Comparison of ENCODE assay signal across 11 cellular contexts in genomic region chr13:100658363-100658762, GRCh38. TPM values are rescaled to one million over a fixed set of nuclear protein-coding genes. Genes with fewer than 3 reads are reported as not detected.
DNase-seq lines count a peak whose midpoint lies in the region; ATAC-seq and TF ChIP-seq lines count a peak whose summit lies in the region.
"Had no signal": no experiment of that assay in that cellular context is flagged by ENCODE, and none has a peak within 500 bp of the region (broad histone marks: within the 10 kb centered on the region; RNA-seq: fewer than 3 reads in every experiment).

No MANE protein-coding gene starts in this region.

- H4K8ac ChIP-seq in H9 (replicated peaks; ENCODE audit: insufficient read length, low read depth, low read length): no peak overlapping the region

- no peak overlapping the region for H3K4me3 ChIP-seq in naive thymus-derived CD4-positive, alpha-beta T cell (ENCODE audit: low read length)
- H3K4me3 ChIP-seq: left lung had no signal

- H3K36me3 Mint-ChIP-seq in H9 (ENCODE audit: insufficient read depth in 1 of 3, low read depth in 3 of 3): peaks cover 30 to 76% (median 66%) of the 10 kb centered on the region in 3 experiments
- H3K36me3 Mint-ChIP-seq in naive thymus-derived CD4-positive, alpha-beta T cell: peaks cover 19 to 56% (median 42%) of the 10 kb centered on the region in 5 donors

- H3K9ac ChIP-seq in H9 (ENCODE audit: extremely low read depth, insufficient read length, low read length): no peak overlapping the region
- H3K9ac ChIP-seq: KMS-11 had no signal

- no peaks in the 10 kb centered on the region for H3K23me2 ChIP-seq in H9 (ENCODE audit: insufficient read length, low read depth, low read length, poor library complexity, severe bottlenecking)

- POLR2A ChIA-PET in naive thymus-derived CD4-positive, alpha-beta T cell (lab: Charles Lee): no interaction called here

- DNase-seq in H9 (no peak), KBM-7 (peak; percentile 71), pons (ENCODE audit: low spot score) (no peak), DMS114 treated with DMSO at 0.1 percent for 48 hours (lab: John Stamatoyannopoulos, UW; ENCODE audit: unreplicated experiment) (no peak), NCI-H1436 treated with DMSO at 0.1 percent for 48 hours (lab: John Stamatoyannopoulos, UW) (no peak)
- no peak for DNase-seq in naive thymus-derived CD4-positive, alpha-beta T cell
- DNase-seq: effector CD4-positive, alpha-beta T cell; left lung; RPMI8226 had no signal

- H3K79me2 ChIP-seq in H9 (ENCODE audit: insufficient read depth, low read length): no peaks in the 10 kb centered on the region

- H3K18ac ChIP-seq in H9 (ENCODE audit: insufficient read length, low read depth, low read length): no peak overlapping the region

- H3K4me3 Mint-ChIP-seq in H9: no peak overlapping the region
- H3K4me3 Mint-ChIP-seq in naive thymus-derived CD4-positive, alpha-beta T cell: peak overlapping the region in 5 of 10 donors; percentile 23 to 54 (median 44)

- no peaks in the 10 kb centered on the region for H3K9me3 Mint-ChIP-seq in H9
- H3K9me3 Mint-ChIP-seq in naive thymus-derived CD4-positive, alpha-beta T cell: no peaks in the 10 kb centered on the region

- H3K27ac Mint-ChIP-seq in H9: peak overlapping the region in 2 of 3 experiments; percentile 64 to 90; a peak in 4 of 7 replicates
- peak overlapping the region in 5 of 9 donors; percentile 17 to 68 (median 40) for H3K27ac Mint-ChIP-seq in naive thymus-derived CD4-positive, alpha-beta T cell

- H2AK5ac ChIP-seq in H9 (ENCODE audit: insufficient read length, low read length): no peak overlapping the region

- peak; percentile 70 for ATAC-seq in GM19035 (IDR thresholded peaks at IDR 0.05; ENCODE audit: unreplicated experiment)
- ATAC-seq in naive thymus-derived CD4-positive, alpha-beta T cell: peak; percentile 54
- ATAC-seq: left lung had no signal

- H4K91ac ChIP-seq in H9 (ENCODE audit: insufficient read length, low read depth, low read length): no peak overlapping the region

- no peak overlapping the region for H3T11ph ChIP-seq in H9 (ENCODE audit: low read length)

- no peak overlapping the region for H2BK15ac ChIP-seq in H9 (ENCODE audit: low read depth, low read length)

- H3K4me1 ChIP-seq in H9 (ENCODE audit: insufficient read depth, low read length): no peaks in the 10 kb centered on the region; the same call in 1 of the 2 replicates
- H3K4me1 ChIP-seq in naive thymus-derived CD4-positive, alpha-beta T cell (ENCODE audit: control insufficient read depth in 2 of 2, insufficient read depth in 2 of 2, low read length in 2 of 2): peaks cover 4 to 16% of the 10 kb centered on the region in 2 donors
- H3K4me1 ChIP-seq: left lung had no signal

- peaks cover 0 to 40% (median 0%) of the 10 kb centered on the region in 3 experiments for H3K36me3 ChIP-seq in naive thymus-derived CD4-positive, alpha-beta T cell (ENCODE audit: control insufficient read depth in 2 of 3, insufficient read depth in 3 of 3, low read length in 3 of 3)

- CTCF ChIA-PET in naive thymus-derived CD4-positive, alpha-beta T cell (lab: Charles Lee): interaction anchor here (0.6 kb wide), 1 partner anchor 424 kb away, joined by 3 read pairs; no protein-coding TSS in a partner anchor

- in situ Hi-C loops in KBM-7 (cut with MboI; ENCODE audit: low pct_unique_long_range_greater_than_20kb, low sequenced_read_pairs): no loop called here

- intact Hi-C loops in naive thymus-derived CD4-positive, alpha-beta T cell (cut with micrococcal nuclease): loop anchor here in 1 of 2 donors (1.0 kb wide), 1 partner anchor 15 kb away; no protein-coding TSS in a partner anchor

- no peak overlapping the region for H2BK12ac ChIP-seq in H9 (ENCODE audit: insufficient read length, low read depth, low read length)

- H3K14ac ChIP-seq in H9 (ENCODE audit: insufficient read depth, low read length): no peak overlapping the region

- H4K20me1 ChIP-seq in H9 (ENCODE audit: control insufficient read depth, insufficient read depth, insufficient read length): no peaks in the 10 kb centered on the region

- no peak overlapping the region for H2BK120ac ChIP-seq in H9 (ENCODE audit: low read depth, low read length, poor library complexity, severe bottlenecking)

- peaks cover 12 to 21% of the 10 kb centered on the region in 2 experiments for H3K4me1 Mint-ChIP-seq in H9
- H3K4me1 Mint-ChIP-seq in naive thymus-derived CD4-positive, alpha-beta T cell: peaks cover 12 to 45% (median 19%) of the 10 kb centered on the region in 7 donors

- no peak overlapping the region for H2BK5ac ChIP-seq in H9 (ENCODE audit: insufficient read length, low read length)

- H3K27ac ChIP-seq in H9 (ENCODE audit: insufficient read length, low read depth, low read length): no peak overlapping the region
- no peak overlapping the region for H3K27ac ChIP-seq in naive thymus-derived CD4-positive, alpha-beta T cell (ENCODE audit: low read depth, low read length)
- H3K27ac ChIP-seq: KMS-11, left lung had no signal

- no peaks in the 10 kb centered on the region for H3K9me3 ChIP-seq in H9 (ENCODE audit: control insufficient read depth, low read depth, low read length)
- no peaks in the 10 kb centered on the region for H3K9me3 ChIP-seq in naive thymus-derived CD4-positive, alpha-beta T cell (ENCODE audit: control insufficient read depth in 2 of 3, low read length in 3 of 3)
- H3K9me3 ChIP-seq: left lung had no signal

- H3K27me3 ChIP-seq in H9 (ENCODE audit: insufficient read depth, low read length): no peaks in the 10 kb centered on the region
- H3K27me3 ChIP-seq in naive thymus-derived CD4-positive, alpha-beta T cell (ENCODE audit: control insufficient read depth in 2 of 2, insufficient read depth in 2 of 2, low read length in 2 of 2): no peaks in the 10 kb centered on the region
- H3K27me3 ChIP-seq: left lung had no signal

- WGBS in H9 (ENCODE audit: extremely low coverage, insufficient read length, low lambda C conversion rate): no CpG with 5 or more reads among the region's 2 CpGs

- H3K4me2 ChIP-seq in H9 (ENCODE audit: insufficient read depth, insufficient read length, low read length): no peak overlapping the region
- H3K4me2 ChIP-seq: KMS-11 had no signal

- H3K56ac ChIP-seq in H9 (ENCODE audit: insufficient read length, low read depth, low read length): no peak overlapping the region

- no peak for TF ChIP-seq CTCF in H9 (conservative IDR thresholded peaks at IDR 0.05)

- no peak overlapping the region for H2BK20ac ChIP-seq in H9 (ENCODE audit: low read depth, low read length, poor library complexity, severe bottlenecking)

- no peak overlapping the region for H2AFZ ChIP-seq in H9 (ENCODE audit: low read length)

- H3K23ac ChIP-seq in H9 (ENCODE audit: insufficient read length, low read depth, low read length): no peak overlapping the region

- no peaks in the 10 kb centered on the region for H3K79me1 ChIP-seq in H9 (ENCODE audit: insufficient read depth, low read depth, low read length, poor library complexity, severe bottlenecking)

- no peak overlapping the region for H3K4ac ChIP-seq in H9 (ENCODE audit: low read depth, low read length)

- no peak overlapping the region for H4K5ac ChIP-seq in H9 (ENCODE audit: insufficient read length, low read depth, low read length)

- no peaks in the 10 kb centered on the region for H3K27me3 Mint-ChIP-seq in H9 (ENCODE audit: low read depth)
- no peaks in the 10 kb centered on the region for H3K27me3 Mint-ChIP-seq in naive thymus-derived CD4-positive, alpha-beta T cell

RNA-seq across cellular contexts. Expression of gene TMTC4, which starts 16.2 kb away (rescaled TPM):
- total RNA-seq in H9 (2021): 27.3 and 28.1 TPM in 2 replicates
- 10 to 100 TPM in 4 of 5 experiments, 1 to 10 TPM in 1; 9.3 to 25.1 (median 22.4) TPM for total RNA-seq in naive thymus-derived CD4-positive, alpha-beta T cell
- 1 to 10 TPM; 3.2 to 4.3 TPM for polyA plus RNA-seq in naive thymus-derived CD4-positive, alpha-beta T cell
